ENCODE assay signal across 26 cellular contexts in the genomic region with DNA sequence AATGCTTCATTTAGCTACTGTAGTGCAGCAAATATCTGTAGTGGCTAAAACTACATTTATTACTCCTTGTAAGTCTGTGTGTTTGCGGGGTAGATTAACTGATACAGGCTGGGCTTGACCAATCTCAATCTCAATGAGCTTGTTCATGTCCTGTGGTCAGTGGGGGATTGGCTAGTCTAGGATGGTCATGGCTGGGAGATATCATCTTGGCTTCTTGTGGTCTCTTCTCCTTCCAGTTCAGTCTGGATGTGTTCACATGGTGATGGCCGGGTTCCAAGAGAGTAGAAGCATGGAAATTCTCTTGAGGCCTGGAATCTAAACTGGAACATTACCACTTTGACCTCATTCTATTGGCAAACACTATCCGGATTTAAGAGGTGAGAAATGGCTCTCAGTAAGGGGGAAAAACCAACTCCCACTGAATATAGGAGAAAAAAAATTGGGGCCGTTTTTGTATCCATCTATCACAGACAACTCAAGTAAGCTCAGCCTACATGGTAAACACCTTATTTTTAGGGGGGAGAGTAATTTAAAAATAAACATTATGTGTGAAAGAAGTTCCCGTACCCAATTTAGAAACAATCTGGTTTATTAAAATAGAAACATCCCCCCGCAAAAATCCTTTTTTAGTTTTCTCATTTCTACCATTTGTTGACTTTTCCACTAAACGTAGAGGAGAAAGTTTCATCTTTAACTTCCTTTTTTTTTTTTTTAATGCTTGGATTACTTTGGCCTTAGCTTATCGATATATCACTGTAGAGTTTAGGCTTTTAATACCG.
A peak's percentile ranks its signal among the peaks of the same experiment; 100 is the strongest.
DNase-seq lines count a peak whose midpoint lies in the region; FAIRE-seq and TF ChIP-seq lines count a peak whose summit lies in the region.
"Had no signal": no experiment of that assay in that cellular context is flagged by ENCODE, and none has a peak within 500 bp of the region (broad histone marks: within the 10 kb centered on the region; RNA-seq: fewer than 3 reads in every experiment).

No MANE protein-coding gene starts in this region.

- TF ChIP-seq CTCF in AG10803 (conservative IDR thresholded peaks at IDR 0.05; ENCODE audit: low read length): no peak
- no peak for TF ChIP-seq CTCF in astrocyte (IDR thresholded peaks at IDR 0.05; ENCODE audit: insufficient read depth, low read depth, low read length)
- TF ChIP-seq CTCF in fibroblast of villous mesenchyme (IDR thresholded peaks at IDR 0.05; ENCODE audit: insufficient read depth, low read depth, low read length): no peak
- TF ChIP-seq CTCF in tibial artery (IDR thresholded peaks at IDR 0.05): no peak

- no peak overlapping the region for H3K27ac Mint-ChIP-seq in astrocyte (ENCODE audit: unreplicated experiment)
- H3K27ac Mint-ChIP-seq: activated T-helper 1 cell treated with anti-CD3 and anti-CD28 coated beads, Interleukin-12 subunit alpha, Interleukin-12 subunit beta, Interleukin-2, Interleukin-4 antibody, amounts not matched to agents 30 ng/mL and 10 ng/mL and 1 ng/mL, durations not matched to agents 14 hours and 24 hours and 36 hours; effector memory CD8-positive, alpha-beta T cell; nephron progenitor cell had no signal

- H3K4me2 ChIP-seq in astrocyte (ENCODE audit: low read length): no peak overlapping the region

- H3K4me1 ChIP-seq in astrocyte (ENCODE audit: insufficient read depth, low read length): no peaks in the 10 kb centered on the region
- no peaks in the 10 kb centered on the region for H3K4me1 ChIP-seq in tibial artery
- H3K4me1 ChIP-seq: ascending aorta, colonic mucosa, esophagus squamous epithelium, Peyer's patch, vagina had no signal

- H3K27me3 ChIP-seq in astrocyte (ENCODE audit: insufficient read depth, low read length): no peaks in the 10 kb centered on the region
- H3K27me3 ChIP-seq in tibial artery: no peaks in the 10 kb centered on the region
- H3K27me3 ChIP-seq: ascending aorta, colonic mucosa, esophagus squamous epithelium, Peyer's patch, vagina had no signal

- H3K4me3 Mint-ChIP-seq in astrocyte (ENCODE audit: unreplicated experiment): no peak overlapping the region
- H3K4me3 Mint-ChIP-seq: activated T-helper 1 cell treated with anti-CD3 and anti-CD28 coated beads, Interleukin-12 subunit alpha, Interleukin-12 subunit beta, Interleukin-2, Interleukin-4 antibody, amounts not matched to agents 30 ng/mL and 10 ng/mL and 1 ng/mL, durations not matched to agents 14 hours and 24 hours and 36 hours; effector memory CD8-positive, alpha-beta T cell; nephron progenitor cell had no signal

- no peak overlapping the region for H3K4me3 ChIP-seq in AG10803 (ENCODE audit: low read length)
- no peak overlapping the region for H3K4me3 ChIP-seq in astrocyte (ENCODE audit: insufficient read depth, low read depth, low read length)
- no peak overlapping the region for H3K4me3 ChIP-seq in fibroblast of villous mesenchyme (ENCODE audit: low read depth, low read length)
- H3K4me3 ChIP-seq in tibial artery: no peak overlapping the region
- H3K4me3 ChIP-seq: ascending aorta, colonic mucosa, esophagus squamous epithelium, Peyer's patch, vagina had no signal

- H3K27ac ChIP-seq in astrocyte (ENCODE audit: low read depth, low read length) (no peak overlapping the region), tibial artery (no peak overlapping the region)
- H3K27ac ChIP-seq: ascending aorta, C4-2B, colonic mucosa, esophagus squamous epithelium, Peyer's patch, vagina had no signal

- H2AFZ ChIP-seq in astrocyte (ENCODE audit: low read depth, low read length): no peak overlapping the region

- H3K36me3 Mint-ChIP-seq in astrocyte (ENCODE audit: low read depth, unreplicated experiment): no peaks in the 10 kb centered on the region

- H3K79me2 ChIP-seq in astrocyte (ENCODE audit: insufficient read depth, low read length): no peaks in the 10 kb centered on the region

- H3K9ac ChIP-seq in astrocyte (ENCODE audit: low read length): no peak overlapping the region

- no peaks in the 10 kb centered on the region for H3K4me1 Mint-ChIP-seq in astrocyte (ENCODE audit: low read depth, unreplicated experiment)
- H3K4me1 Mint-ChIP-seq: nephron progenitor cell had no signal

- peak; percentile 16 for DNase-seq in AG10803 (ENCODE audit: low read depth)
- DNase-seq in GM19239 (ENCODE audit: insufficient read length, low spot score): no peak
- peak; percentile 87 for DNase-seq in astrocyte (ENCODE audit: low read depth)
- peak; percentile 5 for DNase-seq in fibroblast of villous mesenchyme (ENCODE audit: low read depth)
- DNase-seq in UCSD-AML1 (lab: John Stamatoyannopoulos, UW; ENCODE audit: unreplicated experiment): no peak
- DNase-seq in stimulated activated CD4-positive, alpha-beta T cell treated with anti-CD3 and anti-CD28 coated beads, Interleukin-2, amount 100 ng/mL, for 24 hours: no peak
- DNase-seq in RKO (ENCODE audit: low spot score): no peak
- DNase-seq in tibial artery: no peak
- DNase-seq: activated CD4-positive, alpha-beta T cell treated with anti-CD3 and anti-CD28 coated beads, Interleukin-2, amount 50 U/mL, for 1 hour; activated naive CD4-positive, alpha-beta T cell treated with anti-CD3 and anti-CD28 coated beads, Interleukin-2, amount 50 U/mL, for 16 hours; colonic mucosa; effector memory CD8-positive, alpha-beta T cell; esophagus squamous epithelium; HCEC 1CT; Karpas-422; midbrain; NCI-H2081 treated with DMSO at 0.1 percent for 48 hours; NCI-H446; nephron progenitor cell; Peyer's patch; T-helper 2 cell had no signal

- H4K20me1 ChIP-seq in astrocyte (ENCODE audit: insufficient read depth, low read length): no peaks in the 10 kb centered on the region

- intact Hi-C loops in tibial artery (cut with DNase I; ENCODE audit: low total_unique reads): no loop called here

- H3K36me3 ChIP-seq in astrocyte (ENCODE audit: insufficient read depth, low read length) (no peaks in the 10 kb centered on the region), tibial artery (no peaks in the 10 kb centered on the region)
- H3K36me3 ChIP-seq: ascending aorta, colonic mucosa, esophagus squamous epithelium, Peyer's patch, vagina had no signal

- H3K9me3 Mint-ChIP-seq in astrocyte (ENCODE audit: unreplicated experiment): peaks cover 4% of the 10 kb centered on the region
- H3K9me3 Mint-ChIP-seq: activated T-helper 1 cell treated with anti-CD3 and anti-CD28 coated beads, Interleukin-12 subunit alpha, Interleukin-12 subunit beta, Interleukin-2, Interleukin-4 antibody, amounts not matched to agents 30 ng/mL and 10 ng/mL and 1 ng/mL, durations not matched to agents 14 hours and 24 hours and 36 hours; effector memory CD8-positive, alpha-beta T cell had no signal

- no peaks in the 10 kb centered on the region for H3K27me3 Mint-ChIP-seq in astrocyte (ENCODE audit: low read depth, unreplicated experiment)

- H3K9me3 ChIP-seq in astrocyte (ENCODE audit: insufficient read depth, low read depth, low read length) (no peaks in the 10 kb centered on the region), tibial artery (no peaks in the 10 kb centered on the region)
- H3K9me3 ChIP-seq: ascending aorta, colonic mucosa, esophagus squamous epithelium, Peyer's patch, vagina had no signal

- peak; percentile 58 for FAIRE-seq in GM19239 (lab: Jason Lieb, UNC)
- no peak for FAIRE-seq in astrocyte (lab: Jason Lieb, UNC)
- FAIRE-seq: HTR-8/SVneo had no signal

Comparison
In these comparisons a context has a peak if more than half of its experiments do, and no peak if none do; other contexts are left out.
1. DNase-seq: peak in AG10803 (single experiment), astrocyte (single experiment) and fibroblast of villous mesenchyme (single experiment); none in GM19239 (single experiment), UCSD-AML1 (single experiment), stimulated activated CD4-positive, alpha-beta T cell treated with anti-CD3 and anti-CD28 coated beads, Interleukin-2, amount 100 ng/mL, for 24 hours (0 of 2), RKO (single experiment) and tibial artery (0 of 2).